ENCODE assay signal across 8 cellular contexts in genomic region chr5:68252678-68253520, GRCh38. TPM values are rescaled to one million over a fixed set of nuclear protein-coding genes. Genes with fewer than 3 reads are reported as not detected.
DNase-seq lines count a peak whose midpoint lies in the region; ATAC-seq and TF ChIP-seq lines count a peak whose summit lies in the region.

No MANE protein-coding gene starts in this region.

- no peak overlapping the region for H2AFZ ChIP-seq in PC-3 (ENCODE audit: low read length)

- H3F3A ChIP-seq in PC-3 (ENCODE audit: low read length, unreplicated experiment), result no peaks in the 10 kb centered on the region

- no peak overlapping the region for H3K27ac ChIP-seq in PC-3 (ENCODE audit: low read length)
- peak overlapping the region; percentile 72 for H3K27ac ChIP-seq in psoas muscle

- no peaks in the 10 kb centered on the region for H3K9me3 ChIP-seq in PC-3 (ENCODE audit: low read length)
- H3K9me3 ChIP-seq in psoas muscle, result no peaks in the 10 kb centered on the region

- H3K27me3 ChIP-seq in PC-3 (ENCODE audit: low read length) (no peaks in the 10 kb centered on the region), psoas muscle (ENCODE audit: insufficient read depth in 3 of 3, low read length in 2 of 3) (no peaks in the 10 kb centered on the region)

- no TSS peak for BruUV-seq in PC-3 (replicated peaks; lab: Mats Ljungman, UMichigan)

- CTCF ChIA-PET in PC-3 (lab: Charles Lee), result interaction anchor here (1.3 kb wide), 1 partner anchor 1007 kb away, joined by 6 read pairs; no protein-coding TSS in a partner anchor

- TF ChIP-seq CTCF in GM12875 (IDR thresholded peaks at IDR 0.05; ENCODE audit: borderline replicate concordance, insufficient read depth, low read depth, low read length), result peak; percentile 72
- peak; percentile 58 for TF ChIP-seq CTCF in PC-3 (conservative IDR thresholded peaks at IDR 0.05; ENCODE audit: low read depth, low read length)
- peak; percentile 86 for TF ChIP-seq CTCF in psoas muscle (IDR thresholded peaks at IDR 0.05)

- ATAC-seq in HG03439 (IDR thresholded peaks at IDR 0.05; ENCODE audit: unreplicated experiment) (peak; percentile 59), PC-3 (peak; percentile 67; the same call in 1 of the 2 replicates), left cardiac atrium (peak; percentile 83 to 86), psoas muscle (peak; percentile 80 to 86 (median 83)), GM19467 (IDR thresholded peaks at IDR 0.05; ENCODE audit: unreplicated experiment) (no peak)

- intact Hi-C loops in PC-3 (cut with micrococcal nuclease), result loop anchor here (1.0 kb wide), 1 partner anchor 1007 kb away; no protein-coding TSS in a partner anchor
- intact Hi-C loops in left cardiac atrium (cut with DNase I), result loop anchor here (2.0 to 10.0 kb wide), 6 partner anchors 36 to 1008 kb away; partner anchors contain the start of gene PIK3R1 (in 1 of the 2)
- intact Hi-C loops in psoas muscle (cut with DNase I), result loop anchor here (2.0 to 10.0 kb wide), 3 partner anchors 558 to 1008 kb away; no protein-coding TSS in a partner anchor

- no peak overlapping the region for H3K4me2 ChIP-seq in PC-3 (ENCODE audit: low read length)

- H3K4me1 ChIP-seq in PC-3 (ENCODE audit: insufficient read depth, low read length) (no peaks in the 10 kb centered on the region), psoas muscle (peaks cover 94% of the 10 kb centered on the region)

- no peak overlapping the region for H3K9ac ChIP-seq in PC-3 (ENCODE audit: low read length)

- DNase-seq in AG08395 (ENCODE audit: low spot score) (peak; percentile 76), PC-3 (peak; percentile 45), amygdala (lab: John Stamatoyannopoulos, UW) (peak in 33 of 56 donors; percentile 7 to 76 (median 38)), left cardiac atrium (peak; percentile 68), psoas muscle (peak; percentile 32 to 60)

- WGBS in psoas muscle, 3 donors, result 28 to 38% (median 32%) methylated on average over 6 of the region's 6 CpGs

- POLR2A ChIA-PET in PC-3 (lab: Charles Lee; ENCODE audit: unreplicated experiment), result no interaction called here

- H3K9me2 ChIP-seq in PC-3 (replicated peaks; ENCODE audit: low read length), result no peaks in the 10 kb centered on the region

- H3K36me3 ChIP-seq in PC-3 (ENCODE audit: low read depth, low read length) (no peaks in the 10 kb centered on the region; the same call in 1 of the 2 replicates), psoas muscle (ENCODE audit: insufficient read depth in 1 of 2, low read depth in 1 of 2) (no peaks in the 10 kb centered on the region)

- H3K79me2 ChIP-seq in PC-3 (ENCODE audit: low read length), result no peaks in the 10 kb centered on the region

- H3K4me3 ChIP-seq in GM12875 (ENCODE audit: low read depth, low read length), result no peak overlapping the region
- no peak overlapping the region for H3K4me3 ChIP-seq in PC-3 (ENCODE audit: low read length)
- H3K4me3 ChIP-seq in psoas muscle, result peak overlapping the region; percentile 46

- H4K20me1 ChIP-seq in PC-3 (ENCODE audit: low read length), result no peaks in the 10 kb centered on the region

RNA-seq across cellular contexts. Expression of gene PIK3R1, which starts 37.3 kb away (rescaled TPM):
- total RNA-seq in PC-3 (2014; rRNA removed) (1.7 and 1.8 TPM in 2 replicates), left cardiac atrium (100 to 1,000 TPM in 1 of 2 donors, 10 to 100 TPM in 1; 61.8 to 127 TPM), psoas muscle (100 to 1,000 TPM; 102 to 155 (median 140) TPM)
- polyA plus RNA-seq in psoas muscle, result 10 to 100 TPM; 29.7 to 63.8 (median 30.7) TPM

Comparison
In these comparisons a context has a peak if more than half of its experiments do, and no peak if none do; other contexts are left out.
1. RNA of gene PIK3R1, which starts 37.3 kb away (total RNA-seq): 102 to 155 TPM in psoas muscle and 61.8 to 127 TPM in left cardiac atrium; 1.7 to 1.8 TPM in PC-3; every median in the first group is over 10 times any median in the second.
2. Peak in every context shown above with its lines, with median percentiles within 50 percentile points of each other: DNase-seq and CTCF ChIP-seq.